9 cellular contexts compared by ENCODE assay signal in genomic region chr18:63890950-63891304, GRCh38. TPM values are rescaled to one million over a fixed set of nuclear protein-coding genes. Genes with fewer than 3 reads are reported as not detected.
A peak's percentile ranks its signal among the peaks of the same experiment; 100 is the strongest.
DNase-seq lines count a peak whose midpoint lies in the region; ATAC-seq, FAIRE-seq and TF ChIP-seq lines count a peak whose summit lies in the region.
"Had no signal": no experiment of that assay in that cellular context is flagged by ENCODE, and none has a peak within 500 bp of the region (broad histone marks: within the 10 kb centered on the region; RNA-seq: fewer than 3 reads in every experiment).

No MANE protein-coding gene starts in this region.

- DNase-seq in GM18507 (ENCODE audit: extremely low spot score, insufficient read length, low read depth) (no peak), NOMO-1 treated with DMSO at 0.1 percent for 48 hours (lab: John Stamatoyannopoulos, UW; ENCODE audit: unreplicated experiment) (peak; percentile 87), mucosa of descending colon (peak in 1 of 3 donors; percentile 5), NCI-H187 (lab: John Stamatoyannopoulos, UW) (no peak), GOT3 (lab: John Stamatoyannopoulos, UW) (no peak)
- DNase-seq in stimulated activated CD4-positive, alpha-beta T cell treated with anti-CD3 and anti-CD28 coated beads, Interleukin-1b, Interleukin-23, amount 100 ng/mL, for 48 hours: no peak
- DNase-seq: NCI-H187 treated with DMSO at 0.1 percent for 48 hours had no signal

- no peaks in the 10 kb centered on the region for H3K36me3 ChIP-seq in mucosa of descending colon (ENCODE audit: low read depth)

- peak; percentile 73 for FAIRE-seq in GM18507 (lab: Jason Lieb, UNC)

- intact Hi-C loops in mucosa of descending colon (cut with DNase I, micrococcal nuclease): no loop called here

- TF ChIP-seq CTCF in mucosa of descending colon (IDR thresholded peaks at IDR 0.05): no peak

- no peaks in the 10 kb centered on the region for H3K9me3 ChIP-seq in mucosa of descending colon

- H3K4me1 ChIP-seq in mucosa of descending colon (ENCODE audit: low read depth): no peaks in the 10 kb centered on the region

- H3K4me3 ChIP-seq in mucosa of descending colon: no peak overlapping the region

- ATAC-seq in HG03108 (IDR thresholded peaks at IDR 0.05; ENCODE audit: unreplicated experiment): peak; percentile 63
- ATAC-seq in mucosa of descending colon: peak; percentile 55
- ATAC-seq in HG03135 (IDR thresholded peaks at IDR 0.05; ENCODE audit: unreplicated experiment): no peak

RNA-seq across cellular contexts. Expression of gene SERPINB2, which starts 3.4 kb away (rescaled TPM):
- total RNA-seq in mucosa of descending colon: not detected

RNA-seq across cellular contexts. Expression of gene SERPINB10, which starts 16.8 kb away (rescaled TPM):
- total RNA-seq in mucosa of descending colon: not detected

RNA-seq across cellular contexts. Expression of gene HMSD, which starts 58.2 kb away (rescaled TPM):
- total RNA-seq in mucosa of descending colon: under 1 TPM in 2 of 3 donors, not detected in 1; 0.22 to 0.38 TPM
